In genomic region chr19:34224996-34225658, GRCh38 we compare ENCODE assay signal across 12 cellular contexts. TPM values are rescaled to one million over a fixed set of nuclear protein-coding genes. Genes with fewer than 3 reads are reported as not detected.
DNase-seq lines count a peak whose midpoint lies in the region; ATAC-seq and TF ChIP-seq lines count a peak whose summit lies in the region.
"Had no signal": no experiment of that assay in that cellular context is flagged by ENCODE, and none has a peak within 500 bp of the region (broad histone marks: within the 10 kb centered on the region; RNA-seq: fewer than 3 reads in every experiment).

No MANE protein-coding gene starts in this region.

- no peak overlapping the region for H3K4me3 Mint-ChIP-seq in activated CD4-positive, alpha-beta memory T cell treated with anti-CD3 and anti-CD28 coated beads, Interleukin-2, amount 10 ng/mL, durations not matched to agents 7 days and 5 days

- ATAC-seq in foreskin keratinocyte (peak; percentile 32), HG02610 (IDR thresholded peaks at IDR 0.05; ENCODE audit: unreplicated experiment) (no peak)
- ATAC-seq: esophagus mucosa had no signal

- BruUV-seq in A673 (replicated peaks; lab: Mats Ljungman, UMichigan) = no TSS peak

- peaks cover 57% of the 10 kb centered on the region for H3K4me1 Mint-ChIP-seq in activated CD4-positive, alpha-beta memory T cell treated with anti-CD3 and anti-CD28 coated beads, Interleukin-2, amount 10 ng/mL, durations not matched to agents 7 days and 5 days

- H3K27ac Mint-ChIP-seq in activated CD4-positive, alpha-beta memory T cell treated with anti-CD3 and anti-CD28 coated beads, Interleukin-2, amount 10 ng/mL, durations not matched to agents 7 days and 5 days = peak overlapping the region; percentile 60

- H3K4me3 ChIP-seq in A673 (ENCODE audit: low read depth, low read length, poor library complexity, severe bottlenecking) = no peak overlapping the region
- H3K4me3 ChIP-seq: HAP-1, lung had no signal

- intact Hi-C loops in A673 (cut with micrococcal nuclease; ENCODE audit: unreplicated experiment) = no loop called here

- no peaks in the 10 kb centered on the region for H3K27me3 ChIP-seq in A673 (replicated peaks; ENCODE audit: insufficient read depth, low read depth, low read length, poor library complexity)
- H3K27me3 ChIP-seq in foreskin keratinocyte = no peaks in the 10 kb centered on the region

- H3K27ac ChIP-seq in A673 (ENCODE audit: low read depth, low read length, poor library complexity, severe bottlenecking) (peak overlapping the region; percentile 19), foreskin keratinocyte (no peak overlapping the region)

- POLR2A ChIA-PET in A673 (lab: Charles Lee; ENCODE audit: low non-redundant PET) = interaction anchor here (0.5 kb wide), 1 partner anchor 89 kb away, joined by 3 read pairs; no protein-coding TSS in a partner anchor
- POLR2A ChIA-PET in activated CD4-positive, alpha-beta memory T cell treated with anti-CD3 and anti-CD28 coated beads, Interleukin-2, amount 10 ng/mL, durations not matched to agents 7 days and 5 days (lab: Charles Lee) = interaction anchor here (0.7 to 3.6 kb wide), 12 partner anchors 12 to 202 kb away, joined by 3 to 29 read pairs (median 4); partner anchors contain the start of gene LSM14A

- H3K27me3 Mint-ChIP-seq in activated CD4-positive, alpha-beta memory T cell treated with anti-CD3 and anti-CD28 coated beads, Interleukin-2, amount 10 ng/mL, durations not matched to agents 7 days and 5 days = no peaks in the 10 kb centered on the region

- H3K9me3 ChIP-seq in A673 (ENCODE audit: low read depth, low read length, poor library complexity, severe bottlenecking) = no peaks in the 10 kb centered on the region
- H3K9me3 ChIP-seq: HAP-1 had no signal

- CTCF ChIA-PET in A673 (lab: Charles Lee) = interaction anchor here (0.6 kb wide), 1 partner anchor 10 kb away, joined by 5 read pairs; no protein-coding TSS in a partner anchor
- CTCF ChIA-PET in activated CD4-positive, alpha-beta memory T cell treated with anti-CD3 and anti-CD28 coated beads, Interleukin-2, amount 10 ng/mL, durations not matched to agents 7 days and 5 days (lab: Charles Lee) = interaction anchor here (0.8 to 2.8 kb wide), 5 partner anchors 8 to 203 kb away, joined by 3 to 10 read pairs (median 3); partner anchors contain the start of gene UBA2

- H3K36me3 ChIP-seq in A673 (ENCODE audit: insufficient read depth, low read length, poor library complexity, severe bottlenecking) = peaks cover 99% of the 10 kb centered on the region

- TF ChIP-seq CTCF in A673 (conservative IDR thresholded peaks at IDR 0.05; ENCODE audit: low read depth, low read length) (no peak), foreskin keratinocyte (conservative IDR thresholded peaks at IDR 0.05) (no peak)

- H3K4me1 ChIP-seq in A673 (ENCODE audit: insufficient read depth, low read length, poor library complexity, severe bottlenecking) = no peaks in the 10 kb centered on the region
- no peaks in the 10 kb centered on the region for H3K4me1 ChIP-seq in foreskin keratinocyte
- H3K4me1 ChIP-seq: HAP-1 had no signal

- H3K9me3 Mint-ChIP-seq in activated CD4-positive, alpha-beta memory T cell treated with anti-CD3 and anti-CD28 coated beads, Interleukin-2, amount 10 ng/mL, durations not matched to agents 7 days and 5 days = no peaks in the 10 kb centered on the region

- DNase-seq in A673 (ENCODE audit: low spot score) (no peak), H4 (ENCODE audit: low spot score) (peak; percentile 74), foreskin keratinocyte (no peak), RPMI8226 (no peak), NCI-H1694 treated with DMSO at 0.1 percent for 48 hours (lab: John Stamatoyannopoulos, UW) (no peak)
- no peak for DNase-seq in activated CD4-positive, alpha-beta memory T cell treated with anti-CD3 and anti-CD28 coated beads, Interleukin-2, amount 10 ng/mL, durations not matched to agents 7 days and 5 days
- no peak for DNase-seq in stimulated activated CD4-positive, alpha-beta T cell treated with anti-CD3 and anti-CD28 coated beads, Interleukin-2, amount 100 ng/mL, for 24 hours
- DNase-seq: retina had no signal

- H3K36me3 Mint-ChIP-seq in activated CD4-positive, alpha-beta memory T cell treated with anti-CD3 and anti-CD28 coated beads, Interleukin-2, amount 10 ng/mL, durations not matched to agents 7 days and 5 days (ENCODE audit: low read depth) = peaks cover 87% of the 10 kb centered on the region

RNA-seq across cellular contexts. Expression of gene GARRE1, which starts 29.2 kb away (rescaled TPM):
- 21.0 and 22.9 TPM in 2 replicates for total RNA-seq in A673 (2021)
- 10.4 and 11.9 TPM in 2 replicates for total RNA-seq in H4 (2014; rRNA removed; shearing (Covaris generic))
- total RNA-seq in activated CD4-positive, alpha-beta memory T cell treated with anti-CD3 and anti-CD28 coated beads, Interleukin-2, amount 10 ng/mL, durations not matched to agents 7 days and 5 days = 10 to 100 TPM; 14.3 to 14.4 TPM
- total RNA-seq in foreskin keratinocyte = 9.9 and 11.1 TPM in 2 replicates
- polyA plus RNA-seq in foreskin keratinocyte = 2.1 and 2.4 TPM in 2 replicates

RNA-seq across cellular contexts. Expression of gene LSM14A, which starts 52.8 kb away (rescaled TPM):
- total RNA-seq in A673 (2021) = 134 and 137 TPM in 2 replicates
- total RNA-seq in H4 (2014; rRNA removed; shearing (Covaris generic)) = 61.2 and 75.6 TPM in 2 replicates
- 100 to 1,000 TPM; 120 to 129 TPM for total RNA-seq in activated CD4-positive, alpha-beta memory T cell treated with anti-CD3 and anti-CD28 coated beads, Interleukin-2, amount 10 ng/mL, durations not matched to agents 7 days and 5 days
- 74.5 and 91.4 TPM in 2 replicates for total RNA-seq in foreskin keratinocyte
- 35.2 and 38.1 TPM in 2 replicates for polyA plus RNA-seq in foreskin keratinocyte
